1 cellular context compared by ENCODE assay signal in the genomic region with DNA sequence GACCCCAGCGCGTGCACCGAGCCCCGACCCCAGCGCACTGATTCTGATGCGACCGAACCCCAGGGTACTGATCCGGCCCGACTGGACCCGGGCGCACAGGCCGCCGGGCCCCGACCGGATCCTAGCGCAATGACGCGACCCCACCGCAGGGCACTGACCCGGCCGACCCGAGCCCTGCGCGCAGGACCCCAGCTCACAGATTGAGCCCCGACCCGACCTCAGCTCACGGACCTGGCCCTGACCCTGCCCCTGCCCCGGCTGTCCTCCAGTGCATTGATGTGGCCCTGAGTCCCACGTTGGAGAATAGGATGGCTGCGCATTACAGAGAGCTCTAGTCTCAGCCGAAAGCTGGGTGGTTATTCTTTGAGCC.
TF ChIP-seq lines count a peak whose summit lies in the region.

No MANE protein-coding gene starts in this region.

TF ChIP-seq in HEK293, 187 proteins besides CTCF, POLR2A, EP300 and RAD21 (continued from another document):
- TF ChIP-seq, protein P1, sequence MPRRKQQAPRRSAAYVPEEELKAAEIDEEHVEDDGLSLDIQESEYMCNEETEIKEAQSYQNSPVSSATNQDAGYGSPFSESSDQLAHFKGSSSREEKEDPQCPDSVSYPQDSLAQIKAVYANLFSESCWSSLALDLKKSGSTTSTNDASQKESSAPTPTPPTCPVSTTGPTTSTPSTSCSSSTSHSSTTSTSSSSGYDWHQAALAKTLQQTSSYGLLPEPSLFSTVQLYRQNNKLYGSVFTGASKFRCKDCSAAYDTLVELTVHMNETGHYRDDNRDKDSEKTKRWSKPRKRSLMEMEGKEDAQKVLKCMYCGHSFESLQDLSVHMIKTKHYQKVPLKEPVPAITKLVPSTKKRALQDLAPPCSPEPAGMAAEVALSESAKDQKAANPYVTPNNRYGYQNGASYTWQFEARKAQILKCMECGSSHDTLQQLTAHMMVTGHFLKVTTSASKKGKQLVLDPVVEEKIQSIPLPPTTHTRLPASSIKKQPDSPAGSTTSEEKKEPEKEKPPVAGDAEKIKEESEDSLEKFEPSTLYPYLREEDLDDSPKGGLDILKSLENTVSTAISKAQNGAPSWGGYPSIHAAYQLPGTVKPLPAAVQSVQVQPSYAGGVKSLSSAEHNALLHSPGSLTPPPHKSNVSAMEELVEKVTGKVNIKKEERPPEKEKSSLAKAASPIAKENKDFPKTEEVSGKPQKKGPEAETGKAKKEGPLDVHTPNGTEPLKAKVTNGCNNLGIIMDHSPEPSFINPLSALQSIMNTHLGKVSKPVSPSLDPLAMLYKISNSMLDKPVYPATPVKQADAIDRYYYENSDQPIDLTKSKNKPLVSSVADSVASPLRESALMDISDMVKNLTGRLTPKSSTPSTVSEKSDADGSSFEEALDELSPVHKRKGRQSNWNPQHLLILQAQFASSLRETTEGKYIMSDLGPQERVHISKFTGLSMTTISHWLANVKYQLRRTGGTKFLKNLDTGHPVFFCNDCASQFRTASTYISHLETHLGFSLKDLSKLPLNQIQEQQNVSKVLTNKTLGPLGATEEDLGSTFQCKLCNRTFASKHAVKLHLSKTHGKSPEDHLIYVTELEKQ (tag by site-specific recombination; IDR thresholded peaks at IDR 0.05; ENCODE audit: borderline replicate concordance), result no peak
- TF ChIP-seq ZNF777 (tag by site-specific recombination; IDR thresholded peaks at IDR 0.05; ENCODE audit: borderline replicate concordance), result no peak
